13 cellular contexts compared by ENCODE assay signal in genomic region chr1:12473596-12474329, GRCh38.
DNase-seq lines count a peak whose midpoint lies in the region; TF ChIP-seq lines count a peak whose summit lies in the region.
"Had no signal": no experiment of that assay in that cellular context is flagged by ENCODE, and none has a peak within 500 bp of the region (broad histone marks: within the 10 kb centered on the region; RNA-seq: fewer than 3 reads in every experiment).

No MANE protein-coding gene starts in this region.

- H3K27me3 Mint-ChIP-seq in IgD-negative memory B cell: no peaks in the 10 kb centered on the region

- H3K27me3 ChIP-seq in right atrium auricular region (no peaks in the 10 kb centered on the region), skeletal muscle tissue (ENCODE audit: control insufficient read depth in 3 of 3, insufficient read depth in 3 of 3, low read length in 3 of 3) (no peaks in the 10 kb centered on the region)
- H3K27me3 ChIP-seq: suprapubic skin had no signal

- DNase-seq in right atrium auricular region (ENCODE audit: low spot score) (no peak), occipital lobe (lab: John Stamatoyannopoulos, UW) (no peak), DMS79 (lab: John Stamatoyannopoulos, UW) (no peak), NCI-H146 treated with DMSO at 0.1 percent for 48 hours (lab: John Stamatoyannopoulos, UW; ENCODE audit: unreplicated experiment) (no peak), ecto neural progenitor cell (ENCODE audit: low spot score) (no peak)
- DNase-seq: amniotic stem cell, GF-D8, NCI-H1417 had no signal

- no peak for TF ChIP-seq CTCF in VCaP (conservative IDR thresholded peaks at IDR 0.05)
- no peak for TF ChIP-seq CTCF in right atrium auricular region (IDR thresholded peaks at IDR 0.05)

- H3K4me1 Mint-ChIP-seq in IgD-negative memory B cell: peaks cover 34 to 61% (median 37%) of the 10 kb centered on the region in 3 donors

- H3K4me3 Mint-ChIP-seq in IgD-negative memory B cell: peak overlapping the region; percentile 61 to 90 (median 76)

- H3K4me3 ChIP-seq in right atrium auricular region (no peak overlapping the region), skeletal muscle tissue (ENCODE audit: low read length in 3 of 3) (peak overlapping the region in 1 of 3 donors; percentile 2)
- H3K4me3 ChIP-seq: SK-N-MC, suprapubic skin had no signal

- peak overlapping the region; percentile 80 to 97 (median 96) for H3K27ac Mint-ChIP-seq in IgD-negative memory B cell

- peaks cover 2% of the 10 kb centered on the region for H3K36me3 Mint-ChIP-seq in IgD-negative memory B cell

- peak overlapping the region in 1 of 3 donors; percentile 14 for H3K9ac ChIP-seq in skeletal muscle tissue (ENCODE audit: low read depth in 1 of 3, low read length in 3 of 3)

- H3K9me3 Mint-ChIP-seq in IgD-negative memory B cell: no peaks in the 10 kb centered on the region

- H3K4me1 ChIP-seq in right atrium auricular region: peaks cover 0 to 72% of the 10 kb centered on the region in 2 donors
- peaks cover 58 to 75% (median 69%) of the 10 kb centered on the region in 3 donors for H3K4me1 ChIP-seq in skeletal muscle tissue (ENCODE audit: control insufficient read depth in 3 of 3, insufficient read depth in 3 of 3, low read length in 3 of 3)

- H3K9me3 ChIP-seq in right atrium auricular region (no peaks in the 10 kb centered on the region), skeletal muscle tissue (ENCODE audit: control insufficient read depth in 3 of 3, low read length in 3 of 3) (no peaks in the 10 kb centered on the region)
- H3K9me3 ChIP-seq: suprapubic skin had no signal

- H3K36me3 ChIP-seq in right atrium auricular region (no peaks in the 10 kb centered on the region), skeletal muscle tissue (ENCODE audit: control insufficient read depth in 3 of 3, insufficient read depth in 3 of 3, low read length in 3 of 3) (no peaks in the 10 kb centered on the region)
- H3K36me3 ChIP-seq: suprapubic skin had no signal

- H3K27ac ChIP-seq in VCaP (peak overlapping the region; percentile 96), right atrium auricular region (peak overlapping the region; percentile 51 to 69), skeletal muscle tissue (ENCODE audit: low read depth, low read length) (peak overlapping the region; percentile 80)
- H3K27ac ChIP-seq: SK-N-MC, suprapubic skin had no signal
